ENCODE assay signal across 7 cellular contexts in the genomic region with DNA sequence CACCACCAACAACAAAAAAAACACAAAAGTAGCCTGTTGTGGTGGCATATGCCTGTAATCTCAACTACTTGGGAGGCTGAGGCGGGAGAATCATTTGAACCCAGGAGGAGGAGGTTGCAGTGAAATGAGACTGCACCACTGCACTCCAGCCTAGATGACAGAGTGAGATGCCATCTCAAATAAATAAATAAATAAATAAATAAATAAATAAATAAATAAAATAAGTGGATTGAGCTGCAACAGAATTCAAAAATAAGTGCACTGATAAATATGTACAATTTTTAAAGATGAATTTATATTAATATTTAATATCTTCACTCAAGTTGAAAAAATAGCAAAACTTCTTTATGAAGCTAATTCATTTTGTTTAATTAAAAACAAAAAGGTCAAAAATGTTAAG.
"Had no signal": no experiment of that assay in that cellular context is flagged by ENCODE, and none has a peak within 500 bp of the region (broad histone marks: within the 10 kb centered on the region; RNA-seq: fewer than 3 reads in every experiment).

No MANE protein-coding gene starts in this region.

- DNase-seq: IMR-90, KBM-7 had no signal

- ATAC-seq: HepG2, K562 had no signal

- H3K4me3 ChIP-seq: K562 had no signal

- H3K4me1 Mint-ChIP-seq: IgD-negative memory B cell had no signal

- H3K27ac Mint-ChIP-seq: IgD-negative memory B cell had no signal

- FAIRE-seq: HepG2, HTR-8/SVneo, K562 had no signal

- H3K9me3 Mint-ChIP-seq: IgD-negative memory B cell had no signal

- H3K4me3 Mint-ChIP-seq: IgD-negative memory B cell had no signal

- H3K27me3 Mint-ChIP-seq: IgD-negative memory B cell had no signal

- H3K27ac ChIP-seq: HL-60 had no signal
